ENCODE assay signal across 10 cellular contexts in genomic region chr4:40305329-40306193, GRCh38. TPM values are rescaled to one million over a fixed set of nuclear protein-coding genes. Genes with fewer than 3 reads are reported as not detected.
DNase-seq lines count a peak whose midpoint lies in the region; ATAC-seq, FAIRE-seq and TF ChIP-seq lines count a peak whose summit lies in the region.
"Had no signal": no experiment of that assay in that cellular context is flagged by ENCODE, and none has a peak within 500 bp of the region (broad histone marks: within the 10 kb centered on the region; RNA-seq: fewer than 3 reads in every experiment).

No MANE protein-coding gene starts in this region.

- no peaks in the 10 kb centered on the region for H3K27me3 Mint-ChIP-seq in activated T-helper 2 cell treated with anti-CD3 and anti-CD28 coated beads, Interferon-gamma antibody, Interleukin-2, Interleukin-4, amounts not matched to agents 10 μg/mL and 5 μg/mL and 100 μg/mL, durations not matched to agents 14 hours and 24 hours and 36 hours (ENCODE audit: low read depth)

- H3K4me1 Mint-ChIP-seq in activated T-helper 2 cell treated with anti-CD3 and anti-CD28 coated beads, Interferon-gamma antibody, Interleukin-2, Interleukin-4, amounts not matched to agents 10 μg/mL and 5 μg/mL and 100 μg/mL, durations not matched to agents 14 hours and 24 hours and 36 hours (ENCODE audit: low read depth), result peaks cover 75% of the 10 kb centered on the region

- H4K20me1 ChIP-seq in BLaER1, result no peaks in the 10 kb centered on the region

- H3K9ac ChIP-seq in BLaER1, result peak overlapping the region; percentile 51; the same call in 1 of the 2 replicates

- H3K4me1 ChIP-seq in BLaER1 (peaks cover 93% of the 10 kb centered on the region), small intestine (ENCODE audit: control insufficient read depth in 2 of 2, insufficient read depth in 1 of 2, low read depth in 1 of 2, low read length in 1 of 2) (peaks cover 0 to 5% of the 10 kb centered on the region in 2 donors)

- H3K4me2 ChIP-seq in BLaER1, result peak overlapping the region; percentile 69

- H3K9me3 Mint-ChIP-seq in activated T-helper 2 cell treated with anti-CD3 and anti-CD28 coated beads, Interferon-gamma antibody, Interleukin-2, Interleukin-4, amounts not matched to agents 10 μg/mL and 5 μg/mL and 100 μg/mL, durations not matched to agents 14 hours and 24 hours and 36 hours, result peaks cover 12% of the 10 kb centered on the region

- H3K27me3 ChIP-seq in BLaER1 (no peaks in the 10 kb centered on the region), small intestine (ENCODE audit: control insufficient read depth in 2 of 2, insufficient read depth in 2 of 2, low read length in 2 of 2) (no peaks in the 10 kb centered on the region)

- intact Hi-C loops in activated T-helper 2 cell treated with anti-CD3 and anti-CD28 coated beads, Interferon-gamma antibody, Interleukin-2, Interleukin-4, amounts not matched to agents 10 μg/mL and 5 μg/mL and 100 μg/mL, durations not matched to agents 14 hours and 24 hours and 36 hours (cut with micrococcal nuclease), result loop anchor here (1.0 to 5.0 kb wide), 6 partner anchors 16 to 608 kb away; partner anchors contain the start of genes PDS5A and UBE2K
- intact Hi-C loops in posterior cingulate gyrus (cut with DNase I), result no loop called here

- WGBS in small intestine, 3 donors, result 67 to 77% (median 69%) methylated on average over 14 of the region's 14 CpGs

- H3K27ac ChIP-seq in BLaER1 (peak overlapping the region; percentile 85), small intestine (ENCODE audit: low read depth in 1 of 2, low read length in 1 of 2) (peak overlapping the region in 1 of 2 donors; percentile 65)

- FAIRE-seq in small intestine (lab: Jason Lieb, UNC), result no peak
- FAIRE-seq: keratinocyte had no signal

- DNase-seq in GM19240 (ENCODE audit: insufficient read length, low spot score) (peak; percentile 31), posterior cingulate gyrus (no peak), small intestine (no peak), iPS-NIHi11 (ENCODE audit: low spot score) (no peak)
- DNase-seq in activated T-helper 2 cell treated with anti-CD3 and anti-CD28 coated beads, Interferon-gamma antibody, Interleukin-2, Interleukin-4, amounts not matched to agents 10 μg/mL and 5 μg/mL and 100 μg/mL, durations not matched to agents 14 hours and 24 hours and 36 hours (ENCODE audit: low spot score), result no peak
- DNase-seq: NCI-H1417 treated with DMSO at 0.1 percent for 48 hours had no signal

- peaks cover 12% of the 10 kb centered on the region for H3K36me3 Mint-ChIP-seq in activated T-helper 2 cell treated with anti-CD3 and anti-CD28 coated beads, Interferon-gamma antibody, Interleukin-2, Interleukin-4, amounts not matched to agents 10 μg/mL and 5 μg/mL and 100 μg/mL, durations not matched to agents 14 hours and 24 hours and 36 hours (ENCODE audit: low read depth)

- ATAC-seq in HG03175 (IDR thresholded peaks at IDR 0.05; ENCODE audit: unreplicated experiment) (peak; percentile 45), SK-N-SH treated with all-trans-retinoic acid at 6 μM for 48 hours (no peak)

- peak overlapping the region; percentile 35 for H3K4me3 Mint-ChIP-seq in activated T-helper 2 cell treated with anti-CD3 and anti-CD28 coated beads, Interferon-gamma antibody, Interleukin-2, Interleukin-4, amounts not matched to agents 10 μg/mL and 5 μg/mL and 100 μg/mL, durations not matched to agents 14 hours and 24 hours and 36 hours (ENCODE audit: low read depth)

- H3K9me3 ChIP-seq in BLaER1 (peaks cover 12% of the 10 kb centered on the region; the same call in 1 of the 2 replicates), small intestine (ENCODE audit: control insufficient read depth, low read depth) (no peaks in the 10 kb centered on the region)

- H3K4me3 ChIP-seq in BLaER1, result peak overlapping the region; percentile 9; the same call in 1 of the 2 replicates
- no peak overlapping the region for H3K4me3 ChIP-seq in small intestine (ENCODE audit: low read depth in 1 of 2, low read length in 2 of 2)

- no peaks in the 10 kb centered on the region for H3K36me3 ChIP-seq in BLaER1
- no peaks in the 10 kb centered on the region for H3K36me3 ChIP-seq in small intestine (ENCODE audit: control insufficient read depth in 2 of 2, insufficient read depth in 2 of 2, low read length in 2 of 2)

- H3K27ac Mint-ChIP-seq in activated T-helper 2 cell treated with anti-CD3 and anti-CD28 coated beads, Interferon-gamma antibody, Interleukin-2, Interleukin-4, amounts not matched to agents 10 μg/mL and 5 μg/mL and 100 μg/mL, durations not matched to agents 14 hours and 24 hours and 36 hours, result peak overlapping the region; percentile 82

TF ChIP-seq in SK-N-SH treated with all-trans-retinoic acid at 6 μM for 48 hours, 23 proteins besides CTCF, POLR2A, EP300 and RAD21:
- TF ChIP-seq ESRRG (CRISPR knock-in tag; IDR thresholded peaks at IDR 0.05) (no peak), ZFP3 (CRISPR knock-in tag; IDR thresholded peaks at IDR 0.05) (no peak), TSHZ2 (CRISPR knock-in tag; IDR thresholded peaks at IDR 0.05) (no peak), PATZ1 (CRISPR knock-in tag; IDR thresholded peaks at IDR 0.05; ENCODE audit: borderline replicate concordance) (no peak), BACH2 (CRISPR knock-in tag; IDR thresholded peaks at IDR 0.05; ENCODE audit: borderline replicate concordance) (no peak), SNAI2 (CRISPR knock-in tag; IDR thresholded peaks at IDR 0.05) (no peak), CSRNP3 (CRISPR knock-in tag; IDR thresholded peaks at IDR 0.05) (no peak), GLIS3 (CRISPR knock-in tag; IDR thresholded peaks at IDR 0.05) (no peak), PPARA (CRISPR knock-in tag; IDR thresholded peaks at IDR 0.05; ENCODE audit: borderline replicate concordance) (no peak), ZNF565 (CRISPR knock-in tag; conservative IDR thresholded peaks at IDR 0.05; ENCODE audit: low read depth) (no peak), TOX (CRISPR knock-in tag; IDR thresholded peaks at IDR 0.05; ENCODE audit: borderline replicate concordance) (no peak), ARNTL (CRISPR knock-in tag; IDR thresholded peaks at IDR 0.05; ENCODE audit: borderline replicate concordance, low read depth) (no peak), ISL1 (CRISPR knock-in tag; IDR thresholded peaks at IDR 0.05) (no peak)

RNA-seq across cellular contexts. Expression of gene CHRNA9, which starts 29.6 kb away (rescaled TPM):
- not detected in 2 replicates for total RNA-seq in activated T-helper 2 cell treated with anti-CD3 and anti-CD28 coated beads, Interferon-gamma antibody, Interleukin-2, Interleukin-4, amounts not matched to agents 10 μg/mL and 5 μg/mL and 100 μg/mL, durations not matched to agents 14 hours and 24 hours and 36 hours
- polyA plus RNA-seq in small intestine, result under 1 TPM in 1 of 3 donors, not detected in 2; 0.01 TPM
